Comparison of ENCODE assay signal across 1 cellular context in genomic region chr19:10870501-10870954, GRCh38.
TF ChIP-seq lines count a peak whose summit lies in the region.

No MANE protein-coding gene starts in this region.

TF ChIP-seq in K562, 482 proteins besides CTCF, POLR2A, EP300 and RAD21 (continued from another document and continues in another):
- no peak for TF ChIP-seq GTF3C2 (IDR thresholded peaks at IDR 0.05; ENCODE audit: borderline replicate concordance, extremely low read depth, insufficient read length)
- TF ChIP-seq ZNF282 (CRISPR knock-in tag; IDR thresholded peaks at IDR 0.05): no peak
- no peak for TF ChIP-seq ZNF644 (tag; IDR thresholded peaks at IDR 0.05; ENCODE audit: low read depth)
- peak; percentile 32; the same call in 1 of the 2 replicates for TF ChIP-seq TEAD4 (IDR thresholded peaks at IDR 0.05; ENCODE audit: low read length)
- TF ChIP-seq TEAD4 (CRISPR knock-in tag; IDR thresholded peaks at IDR 0.05; ENCODE audit: borderline replicate concordance): no peak
- TF ChIP-seq SREBF1 (IDR thresholded peaks at IDR 0.05; ENCODE audit: borderline replicate concordance, low read depth, low read length): no peak
- 0 out of 2 replicates have a peak, but pooled peaks have one; percentile 49 for TF ChIP-seq MIER1 (IDR thresholded peaks at IDR 0.05; ENCODE audit: low read depth)
- no peak for TF ChIP-seq ZKSCAN1 (IDR thresholded peaks at IDR 0.05; ENCODE audit: low read depth, low read length)
- no peak for TF ChIP-seq CHCHD3 (CRISPR knock-in tag; IDR thresholded peaks at IDR 0.05)
- TF ChIP-seq BCOR (IDR thresholded peaks at IDR 0.05): no peak
- TF ChIP-seq, protein P1, sequence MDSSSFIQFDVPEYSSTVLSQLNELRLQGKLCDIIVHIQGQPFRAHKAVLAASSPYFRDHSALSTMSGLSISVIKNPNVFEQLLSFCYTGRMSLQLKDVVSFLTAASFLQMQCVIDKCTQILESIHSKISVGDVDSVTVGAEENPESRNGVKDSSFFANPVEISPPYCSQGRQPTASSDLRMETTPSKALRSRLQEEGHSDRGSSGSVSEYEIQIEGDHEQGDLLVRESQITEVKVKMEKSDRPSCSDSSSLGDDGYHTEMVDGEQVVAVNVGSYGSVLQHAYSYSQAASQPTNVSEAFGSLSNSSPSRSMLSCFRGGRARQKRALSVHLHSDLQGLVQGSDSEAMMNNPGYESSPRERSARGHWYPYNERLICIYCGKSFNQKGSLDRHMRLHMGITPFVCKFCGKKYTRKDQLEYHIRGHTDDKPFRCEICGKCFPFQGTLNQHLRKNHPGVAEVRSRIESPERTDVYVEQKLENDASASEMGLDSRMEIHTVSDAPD (CRISPR knock-in tag; IDR thresholded peaks at IDR 0.05): no peak
- no peak for TF ChIP-seq ZNF274 (IDR thresholded peaks at IDR 0.05; ENCODE audit: borderline replicate concordance, low read depth, low read length)
- TF ChIP-seq, protein P2, sequence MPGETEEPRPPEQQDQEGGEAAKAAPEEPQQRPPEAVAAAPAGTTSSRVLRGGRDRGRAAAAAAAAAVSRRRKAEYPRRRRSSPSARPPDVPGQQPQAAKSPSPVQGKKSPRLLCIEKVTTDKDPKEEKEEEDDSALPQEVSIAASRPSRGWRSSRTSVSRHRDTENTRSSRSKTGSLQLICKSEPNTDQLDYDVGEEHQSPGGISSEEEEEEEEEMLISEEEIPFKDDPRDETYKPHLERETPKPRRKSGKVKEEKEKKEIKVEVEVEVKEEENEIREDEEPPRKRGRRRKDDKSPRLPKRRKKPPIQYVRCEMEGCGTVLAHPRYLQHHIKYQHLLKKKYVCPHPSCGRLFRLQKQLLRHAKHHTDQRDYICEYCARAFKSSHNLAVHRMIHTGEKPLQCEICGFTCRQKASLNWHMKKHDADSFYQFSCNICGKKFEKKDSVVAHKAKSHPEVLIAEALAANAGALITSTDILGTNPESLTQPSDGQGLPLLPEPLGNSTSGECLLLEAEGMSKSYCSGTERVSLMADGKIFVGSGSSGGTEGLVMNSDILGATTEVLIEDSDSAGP (CRISPR knock-in tag; IDR thresholded peaks at IDR 0.05): no peak
- no peak for TF ChIP-seq RFX1 (IDR thresholded peaks at IDR 0.05)
- TF ChIP-seq NFXL1 (CRISPR knock-in tag; IDR thresholded peaks at IDR 0.05): no peak
- no peak for TF ChIP-seq ZSCAN29 (IDR thresholded peaks at IDR 0.05)
- TF ChIP-seq PBX2 (CRISPR knock-in tag; IDR thresholded peaks at IDR 0.05; ENCODE audit: low read depth): no peak
- TF ChIP-seq PBX2 (tag; conservative IDR thresholded peaks at IDR 0.05; ENCODE audit: low read depth): no peak
- TF ChIP-seq SIX5 (IDR thresholded peaks at IDR 0.05; ENCODE audit: borderline replicate concordance in 1 of 2, insufficient read depth in 1 of 2, low read depth in 1 of 2, low read length in 2 of 2): no peak
- TF ChIP-seq PTBP1 (IDR thresholded peaks at IDR 0.05; ENCODE audit: low read depth, low read length): no peak
- no peak for TF ChIP-seq SREBF2 (CRISPR knock-in tag; IDR thresholded peaks at IDR 0.05)
- TF ChIP-seq JUND (IDR thresholded peaks at IDR 0.05; ENCODE audit: borderline replicate concordance, low read depth, low read length): 0 out of 2 replicates have a peak, but pooled peaks have one; percentile 2
- no peak for TF ChIP-seq JUND (tag; IDR thresholded peaks at IDR 0.05; ENCODE audit: borderline replicate concordance, low read depth, low read length)
- peak; percentile 50 for TF ChIP-seq TAF1 (IDR thresholded peaks at IDR 0.05; ENCODE audit: control insufficient read depth, extremely low read depth, insufficient read depth, low read length, severe bottlenecking)
- TF ChIP-seq RBBP5 (IDR thresholded peaks at IDR 0.05; ENCODE audit: borderline replicate concordance, insufficient read depth, low read length, poor library complexity, severe bottlenecking): peak; percentile 12
- no peak for TF ChIP-seq CBX5 (IDR thresholded peaks at IDR 0.05; ENCODE audit: borderline replicate concordance, low read depth)
- no peak for TF ChIP-seq NCOA2 (IDR thresholded peaks at IDR 0.05; ENCODE audit: partially characterized antibody in 2 of 2)
- TF ChIP-seq FOXP4 (CRISPR knock-in tag; IDR thresholded peaks at IDR 0.05; ENCODE audit: borderline replicate concordance): no peak
- no peak for TF ChIP-seq BRF1 (IDR thresholded peaks at IDR 0.05; ENCODE audit: borderline replicate concordance, extremely low read depth, insufficient read length)
- no peak for TF ChIP-seq ZNF280B (CRISPR knock-in tag; IDR thresholded peaks at IDR 0.05)
- no peak for TF ChIP-seq NEUROD1 (IDR thresholded peaks at IDR 0.05; ENCODE audit: borderline replicate concordance, low read depth, low read length, partially characterized antibody)
- peak; percentile 57; the same call in 1 of the 2 replicates for TF ChIP-seq ZFX (CRISPR knock-in tag; IDR thresholded peaks at IDR 0.05)
- TF ChIP-seq, protein P3, sequence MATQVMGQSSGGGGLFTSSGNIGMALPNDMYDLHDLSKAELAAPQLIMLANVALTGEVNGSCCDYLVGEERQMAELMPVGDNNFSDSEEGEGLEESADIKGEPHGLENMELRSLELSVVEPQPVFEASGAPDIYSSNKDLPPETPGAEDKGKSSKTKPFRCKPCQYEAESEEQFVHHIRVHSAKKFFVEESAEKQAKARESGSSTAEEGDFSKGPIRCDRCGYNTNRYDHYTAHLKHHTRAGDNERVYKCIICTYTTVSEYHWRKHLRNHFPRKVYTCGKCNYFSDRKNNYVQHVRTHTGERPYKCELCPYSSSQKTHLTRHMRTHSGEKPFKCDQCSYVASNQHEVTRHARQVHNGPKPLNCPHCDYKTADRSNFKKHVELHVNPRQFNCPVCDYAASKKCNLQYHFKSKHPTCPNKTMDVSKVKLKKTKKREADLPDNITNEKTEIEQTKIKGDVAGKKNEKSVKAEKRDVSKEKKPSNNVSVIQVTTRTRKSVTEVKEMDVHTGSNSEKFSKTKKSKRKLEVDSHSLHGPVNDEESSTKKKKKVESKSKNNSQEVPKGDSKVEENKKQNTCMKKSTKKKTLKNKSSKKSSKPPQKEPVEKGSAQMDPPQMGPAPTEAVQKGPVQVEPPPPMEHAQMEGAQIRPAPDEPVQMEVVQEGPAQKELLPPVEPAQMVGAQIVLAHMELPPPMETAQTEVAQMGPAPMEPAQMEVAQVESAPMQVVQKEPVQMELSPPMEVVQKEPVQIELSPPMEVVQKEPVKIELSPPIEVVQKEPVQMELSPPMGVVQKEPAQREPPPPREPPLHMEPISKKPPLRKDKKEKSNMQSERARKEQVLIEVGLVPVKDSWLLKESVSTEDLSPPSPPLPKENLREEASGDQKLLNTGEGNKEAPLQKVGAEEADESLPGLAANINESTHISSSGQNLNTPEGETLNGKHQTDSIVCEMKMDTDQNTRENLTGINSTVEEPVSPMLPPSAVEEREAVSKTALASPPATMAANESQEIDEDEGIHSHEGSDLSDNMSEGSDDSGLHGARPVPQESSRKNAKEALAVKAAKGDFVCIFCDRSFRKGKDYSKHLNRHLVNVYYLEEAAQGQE (CRISPR knock-in tag; IDR thresholded peaks at IDR 0.05; ENCODE audit: low read depth): no peak
- TF ChIP-seq RAD51 (IDR thresholded peaks at IDR 0.05; ENCODE audit: borderline replicate concordance, low read depth): no peak
- TF ChIP-seq PREB (CRISPR knock-in tag; IDR thresholded peaks at IDR 0.05): no peak
- no peak for TF ChIP-seq ZNF12 (CRISPR knock-in tag; IDR thresholded peaks at IDR 0.05)
- TF ChIP-seq KAT8 (IDR thresholded peaks at IDR 0.05; ENCODE audit: low read depth): no peak
- TF ChIP-seq, protein P4, sequence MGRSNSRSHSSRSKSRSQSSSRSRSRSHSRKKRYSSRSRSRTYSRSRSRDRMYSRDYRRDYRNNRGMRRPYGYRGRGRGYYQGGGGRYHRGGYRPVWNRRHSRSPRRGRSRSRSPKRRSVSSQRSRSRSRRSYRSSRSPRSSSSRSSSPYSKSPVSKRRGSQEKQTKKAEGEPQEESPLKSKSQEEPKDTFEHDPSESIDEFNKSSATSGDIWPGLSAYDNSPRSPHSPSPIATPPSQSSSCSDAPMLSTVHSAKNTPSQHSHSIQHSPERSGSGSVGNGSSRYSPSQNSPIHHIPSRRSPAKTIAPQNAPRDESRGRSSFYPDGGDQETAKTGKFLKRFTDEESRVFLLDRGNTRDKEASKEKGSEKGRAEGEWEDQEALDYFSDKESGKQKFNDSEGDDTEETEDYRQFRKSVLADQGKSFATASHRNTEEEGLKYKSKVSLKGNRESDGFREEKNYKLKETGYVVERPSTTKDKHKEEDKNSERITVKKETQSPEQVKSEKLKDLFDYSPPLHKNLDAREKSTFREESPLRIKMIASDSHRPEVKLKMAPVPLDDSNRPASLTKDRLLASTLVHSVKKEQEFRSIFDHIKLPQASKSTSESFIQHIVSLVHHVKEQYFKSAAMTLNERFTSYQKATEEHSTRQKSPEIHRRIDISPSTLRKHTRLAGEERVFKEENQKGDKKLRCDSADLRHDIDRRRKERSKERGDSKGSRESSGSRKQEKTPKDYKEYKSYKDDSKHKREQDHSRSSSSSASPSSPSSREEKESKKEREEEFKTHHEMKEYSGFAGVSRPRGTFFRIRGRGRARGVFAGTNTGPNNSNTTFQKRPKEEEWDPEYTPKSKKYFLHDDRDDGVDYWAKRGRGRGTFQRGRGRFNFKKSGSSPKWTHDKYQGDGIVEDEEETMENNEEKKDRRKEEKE (IDR thresholded peaks at IDR 0.05; ENCODE audit: borderline replicate concordance in 1 of 2, control insufficient read depth in 1 of 2, low read depth in 2 of 2, low read length in 1 of 2): no peak
- TF ChIP-seq HDGF (IDR thresholded peaks at IDR 0.05): peak; percentile 71; the same call in 1 of the 2 replicates
- no peak for TF ChIP-seq ZNF24 (IDR thresholded peaks at IDR 0.05)
